ENCODE assay signal across 8 cellular contexts in the genomic region with DNA sequence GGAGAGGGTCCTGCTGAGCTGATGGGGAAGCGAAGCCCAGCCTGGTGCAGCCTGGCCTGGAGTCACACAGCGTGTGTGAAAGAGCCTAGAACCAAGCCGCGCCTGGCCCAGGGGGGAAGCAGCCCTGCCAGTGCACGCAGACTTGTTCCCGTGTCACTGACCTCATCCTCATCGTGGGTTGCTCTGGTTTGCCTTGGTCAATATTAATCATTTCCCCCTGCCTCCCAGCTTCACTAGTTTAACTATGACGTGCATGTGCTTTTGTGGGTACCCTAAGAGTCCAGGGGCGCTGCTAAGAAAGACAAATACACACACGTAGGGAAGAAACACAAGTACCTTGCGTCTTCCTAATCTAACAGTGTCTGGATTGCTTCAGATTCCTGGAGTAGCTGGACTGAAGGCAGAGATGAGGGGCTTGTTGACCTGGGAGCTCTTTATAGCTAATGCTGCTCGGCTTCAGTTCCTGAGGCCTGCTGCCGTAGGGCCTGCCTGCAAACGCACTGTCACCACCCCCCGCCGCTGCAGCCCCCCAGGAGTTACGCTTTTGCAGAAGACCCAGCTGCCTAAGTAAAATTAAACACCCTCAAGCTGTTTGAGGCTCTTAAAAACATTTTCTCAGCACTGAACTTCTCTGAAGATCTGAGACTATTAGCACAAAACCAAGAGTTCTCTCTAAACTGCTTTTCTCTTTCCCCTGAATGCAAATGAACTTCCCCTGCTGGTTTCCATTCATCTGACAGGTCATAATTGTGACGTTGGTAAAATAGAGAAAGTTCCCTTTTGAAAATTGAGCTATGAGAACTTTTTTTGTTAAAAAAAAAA.
DNase-seq lines count a peak whose midpoint lies in the region; ATAC-seq and TF ChIP-seq lines count a peak whose summit lies in the region.

No MANE protein-coding gene starts in this region.

- peaks cover 76% of the 10 kb centered on the region for H3K4me1 Mint-ChIP-seq in activated naive CD8-positive, alpha-beta T cell treated with anti-CD3 and anti-CD28 coated beads for 36 hours

- peak overlapping the region; percentile 96 for H3K27ac Mint-ChIP-seq in activated naive CD8-positive, alpha-beta T cell treated with anti-CD3 and anti-CD28 coated beads for 36 hours

- H3K9me3 ChIP-seq in mucosa of descending colon, result no peaks in the 10 kb centered on the region

- H3K4me3 Mint-ChIP-seq in activated naive CD8-positive, alpha-beta T cell treated with anti-CD3 and anti-CD28 coated beads for 36 hours, result peak overlapping the region; percentile 69

- intact Hi-C loops in mucosa of descending colon (cut with DNase I, micrococcal nuclease), result no loop called here

- H3K36me3 ChIP-seq in mucosa of descending colon (ENCODE audit: low read depth), result no peaks in the 10 kb centered on the region

- H3K9me3 Mint-ChIP-seq in activated naive CD8-positive, alpha-beta T cell treated with anti-CD3 and anti-CD28 coated beads for 36 hours, result no peaks in the 10 kb centered on the region

- ATAC-seq in GM19397 (IDR thresholded peaks at IDR 0.05; ENCODE audit: unreplicated experiment) (peak; percentile 37), HG03439 (IDR thresholded peaks at IDR 0.05; ENCODE audit: unreplicated experiment) (peak; percentile 52), mucosa of descending colon (peak; percentile 58)

- DNase-seq in Daoy (ENCODE audit: low read depth) (peak; percentile 7), mucosa of descending colon (peak in 2 of 3 donors; percentile 30 to 78), activated gamma-delta T cell (lab: John Stamatoyannopoulos, UW) (no peak), NCI-H146 treated with DMSO at 0.1 percent for 48 hours (lab: John Stamatoyannopoulos, UW; ENCODE audit: unreplicated experiment) (no peak), SK-N-DZ (ENCODE audit: low spot score) (no peak)
- DNase-seq in activated naive CD8-positive, alpha-beta T cell treated with anti-CD3 and anti-CD28 coated beads for 36 hours, result peak; percentile 68

- peaks cover 8% of the 10 kb centered on the region for H3K36me3 Mint-ChIP-seq in activated naive CD8-positive, alpha-beta T cell treated with anti-CD3 and anti-CD28 coated beads for 36 hours

- no peaks in the 10 kb centered on the region for H3K27me3 Mint-ChIP-seq in activated naive CD8-positive, alpha-beta T cell treated with anti-CD3 and anti-CD28 coated beads for 36 hours

- no peak for TF ChIP-seq CTCF in mucosa of descending colon (IDR thresholded peaks at IDR 0.05)

- no peak overlapping the region for H3K4me3 ChIP-seq in mucosa of descending colon

- H3K4me1 ChIP-seq in mucosa of descending colon (ENCODE audit: low read depth), result no peaks in the 10 kb centered on the region

Comparison
In these comparisons a context has a peak if more than half of its experiments do, and no peak if none do; other contexts are left out.
1. DNase-seq: peak in Daoy (single experiment), activated naive CD8-positive, alpha-beta T cell treated with anti-CD3 and anti-CD28 coated beads for 36 hours (single experiment) and mucosa of descending colon (2 of 3); none in activated gamma-delta T cell (single experiment), NCI-H146 treated with DMSO at 0.1 percent for 48 hours (single experiment) and SK-N-DZ (single experiment).
2. Peak in every context shown above with its lines, with median percentiles within 50 percentile points of each other: ATAC-seq.